1 cellular context compared by ENCODE assay signal in genomic region chr4:163042306-163042705, GRCh38.
TF ChIP-seq lines count a peak whose summit lies in the region.

No MANE protein-coding gene starts in this region.

TF ChIP-seq in GM23338, 12 proteins besides CTCF, POLR2A, EP300 and RAD21 (continued from another document):
- no peak for TF ChIP-seq REST (IDR thresholded peaks at IDR 0.05; ENCODE audit: unreplicated experiment)
